In the genomic region with DNA sequence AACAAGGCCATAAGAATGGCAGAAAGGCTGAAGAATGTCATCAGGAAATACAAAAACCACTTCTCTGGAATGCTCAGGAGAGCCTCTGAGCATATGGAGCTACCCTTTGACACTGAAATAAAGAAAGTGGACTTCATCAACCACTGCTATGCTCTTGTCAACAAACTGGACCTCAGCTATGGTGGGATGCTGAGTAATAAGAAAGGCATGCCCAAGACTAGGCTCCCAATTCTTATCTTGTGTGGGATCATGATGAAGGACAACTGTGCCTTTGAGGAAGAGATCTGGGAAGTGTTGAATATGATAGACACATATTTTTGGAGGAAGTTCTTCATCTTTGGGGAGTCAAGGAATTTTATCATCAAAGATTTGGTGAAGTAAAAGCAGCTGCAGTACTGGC, we compare ENCODE assay signal across 17 cellular contexts.
"Had no signal": no experiment of that assay in that cellular context is flagged by ENCODE, and none has a peak within 500 bp of the region (broad histone marks: within the 10 kb centered on the region; RNA-seq: fewer than 3 reads in every experiment).

No MANE protein-coding gene starts in this region.

- H3K4me1 ChIP-seq: right lobe of liver had no signal

- H3K9me3 ChIP-seq: right lobe of liver had no signal

- DNase-seq: activated CD4-positive, alpha-beta memory T cell treated with anti-CD3 and anti-CD28 coated beads, Interleukin-2, amount 10 ng/mL, durations not matched to agents 7 days and 5 days; activated CD4-positive, alpha-beta T cell treated with anti-CD3 and anti-CD28 coated beads for 1 hour; activated gamma-delta T cell treated with Interleukin-2 at 50 U/mL for 16 hours; activated naive CD8-positive, alpha-beta T cell treated with anti-CD3 and anti-CD28 coated beads for 36 hours; activated T-cell treated with anti-CD3 and anti-CD28 coated beads, Interleukin-2, amount 50 U/mL, for 48 hours; anterior cingulate cortex; effector memory CD4-positive, alpha-beta T cell; glutamatergic neuron; immature natural killer cell; natural killer cell; nucleus accumbens; right lobe of liver; stimulated activated CD4-positive, alpha-beta T cell treated with anti-CD3 and anti-CD28 coated beads, Interleukin-2, amount 100 ng/mL, for 24 hours; stimulated activated naive CD4-positive, alpha-beta T cell; T-helper 9 cell had no signal

- H3K4me3 ChIP-seq: coronary artery, right lobe of liver had no signal

- H3K36me3 ChIP-seq: right lobe of liver had no signal

- H3K27ac ChIP-seq: coronary artery, epithelial cell of prostate, right lobe of liver had no signal

- ATAC-seq: natural killer cell, right lobe of liver had no signal
